14 cellular contexts compared by ENCODE assay signal in genomic region chr3:154059798-154060197, GRCh38.
DNase-seq lines count a peak whose midpoint lies in the region; ATAC-seq and TF ChIP-seq lines count a peak whose summit lies in the region.
"Had no signal": no experiment of that assay in that cellular context is flagged by ENCODE, and none has a peak within 500 bp of the region (broad histone marks: within the 10 kb centered on the region; RNA-seq: fewer than 3 reads in every experiment).

No MANE protein-coding gene starts in this region.

- TF ChIP-seq CTCF in LNCaP clone FGC (IDR thresholded peaks at IDR 0.05; ENCODE audit: control insufficient read depth, extremely low read depth, insufficient read depth) (no peak), lower lobe of right lung (IDR thresholded peaks at IDR 0.05) (no peak)

- H3K4me3 ChIP-seq in LNCaP clone FGC (ENCODE audit: low read depth, low read length), result peak overlapping the region; percentile 20; the same call in 1 of the 2 replicates
- H3K4me3 ChIP-seq in lower lobe of right lung, result no peak overlapping the region
- H3K4me3 ChIP-seq: skin epidermis had no signal

- no peaks in the 10 kb centered on the region for H3K36me3 ChIP-seq in lower lobe of right lung

- no peaks in the 10 kb centered on the region for H3K27me3 ChIP-seq in lower lobe of right lung (ENCODE audit: low read depth)

- intact Hi-C loops in lower lobe of right lung (cut with DNase I), result no loop called here

- H3K4me1 ChIP-seq in lower lobe of right lung, result no peaks in the 10 kb centered on the region

- DNase-seq in LNCaP clone FGC (ENCODE audit: low read depth) (peak; percentile 98), caudate nucleus (lab: John Stamatoyannopoulos, UW) (no peak), lower lobe of right lung (no peak), HPDE6-E6E7 (ENCODE audit: extremely low spot score) (no peak), DMS153 (lab: John Stamatoyannopoulos, UW) (no peak), RPMI8226 (no peak)
- DNase-seq: activated CD4-positive, alpha-beta memory T cell treated with anti-CD3 and anti-CD28 coated beads for 36 hours; activated naive CD4-positive, alpha-beta T cell treated with anti-CD3 and anti-CD28 coated beads for 36 hours; COR-L47; HCEC 1CT; KG1 had no signal

- ATAC-seq in lower lobe of right lung (peak; percentile 16 to 46), HG03378 (IDR thresholded peaks at IDR 0.05; ENCODE audit: unreplicated experiment) (no peak)

- no peaks in the 10 kb centered on the region for H3K9me3 ChIP-seq in lower lobe of right lung

- H3K27ac ChIP-seq in caudate nucleus (ENCODE audit: low read depth, low read length) (peak overlapping the region; percentile 79), lower lobe of right lung (no peak overlapping the region), temporal lobe (ENCODE audit: low read depth, low read length) (peak overlapping the region; percentile 40)
